In the genomic region with DNA sequence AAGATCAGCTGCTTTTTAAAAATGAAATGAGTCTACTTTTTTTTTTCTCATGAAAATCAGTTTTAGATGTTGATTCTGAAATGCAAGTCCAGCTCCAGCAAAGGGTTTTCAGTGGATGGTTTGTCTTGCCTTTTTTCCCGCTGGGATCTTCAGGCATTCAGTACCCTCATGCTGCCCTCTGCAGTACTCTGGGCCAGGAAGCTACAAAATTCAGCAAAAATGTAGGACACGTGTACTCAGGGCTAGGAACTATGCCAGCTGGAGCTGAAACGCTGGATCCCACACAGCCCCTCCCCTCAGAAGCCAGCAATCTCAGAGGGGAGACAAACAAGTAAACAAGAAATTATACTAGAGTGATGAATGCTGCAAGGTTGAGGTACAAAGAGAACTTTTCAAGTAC, we compare ENCODE assay signal across 13 cellular contexts.
DNase-seq lines count a peak whose midpoint lies in the region; ATAC-seq and TF ChIP-seq lines count a peak whose summit lies in the region.
"Had no signal": no experiment of that assay in that cellular context is flagged by ENCODE, and none has a peak within 500 bp of the region (broad histone marks: within the 10 kb centered on the region; RNA-seq: fewer than 3 reads in every experiment).

No MANE protein-coding gene starts in this region.

- H3K4me1 ChIP-seq in SK-N-SH (ENCODE audit: control insufficient read depth in 1 of 2, insufficient read depth in 2 of 2, low read depth in 1 of 2, low read length in 1 of 2), result peaks cover 0 to 4% of the 10 kb centered on the region in 2 experiments; a peak in 2 of 4 replicates
- H3K4me1 ChIP-seq: A549 had no signal

- ATAC-seq in GM21423 (IDR thresholded peaks at IDR 0.05; ENCODE audit: unreplicated experiment) (no peak), HG02884 (IDR thresholded peaks at IDR 0.05; ENCODE audit: unreplicated experiment) (no peak)
- ATAC-seq: Right ventricle myocardium inferior had no signal

- no peaks in the 10 kb centered on the region for H3K79me2 ChIP-seq in SK-N-SH (ENCODE audit: insufficient read depth)

- H3K4me2 ChIP-seq in SK-N-SH, result no peak overlapping the region

- no peak overlapping the region for H3K9ac ChIP-seq in SK-N-SH

- H3K9me2 ChIP-seq in SK-N-SH, result no peaks in the 10 kb centered on the region

- H4K20me1 ChIP-seq in SK-N-SH (ENCODE audit: insufficient read depth), result no peaks in the 10 kb centered on the region

- DNase-seq in NCI-H2227 treated with DMSO at 0.1 percent for 48 hours (lab: John Stamatoyannopoulos, UW) (peak; percentile 16), NCI-H2227 (lab: John Stamatoyannopoulos, UW; ENCODE audit: unreplicated experiment) (no peak), SK-N-SH (peak; percentile 37), globus pallidus (ENCODE audit: low spot score) (peak; percentile 38), stromal cell of bone marrow (ENCODE audit: low read depth) (peak; percentile 23)
- no peak for DNase-seq in effector CD4-positive, alpha-beta T cell
- DNase-seq: activated CD4-positive, CD25-positive, alpha-beta regulatory T cell; NCI-H187 treated with DMSO at 0.1 percent for 48 hours had no signal

- 34% methylated on average over 3 of the region's 3 CpGs for WGBS in SK-N-SH (ENCODE audit: low lambda C conversion rate)

- CTCF ChIA-PET in SK-N-SH (lab: Yijun Ruan, JAX), result interaction anchor here (0.6 to 2.1 kb wide), 7 partner anchors 10 to 472 kb away, joined by 3 to 12 read pairs (median 4); partner anchors contain the start of gene LYPD6B

- no peaks in the 10 kb centered on the region for H3F3A ChIP-seq in SK-N-SH (replicated peaks; ENCODE audit: insufficient read depth)

- no peak overlapping the region for H3K4me3 ChIP-seq in SK-N-SH (ENCODE audit: low read depth in 2 of 2, low read length in 1 of 2)
- H3K4me3 ChIP-seq: A549 had no signal

- TF ChIP-seq CTCF in SK-N-SH (IDR thresholded peaks at IDR 0.05), result peak; percentile 33

- H3K36me3 ChIP-seq in SK-N-SH (replicated peaks in 1 of 2; ENCODE audit: control insufficient read depth in 1 of 2, insufficient read depth in 2 of 2, low read length in 1 of 2), result no peaks in the 10 kb centered on the region

- POLR2A ChIA-PET in SK-N-SH (lab: Yijun Ruan, JAX), result interaction anchor here (1.2 kb wide), 1 partner anchor 160 kb away, joined by 5 read pairs; no protein-coding TSS in a partner anchor

- H3K27me3 ChIP-seq in SK-N-SH (ENCODE audit: insufficient read depth), result no peaks in the 10 kb centered on the region

- no peaks in the 10 kb centered on the region for H3K9me3 ChIP-seq in SK-N-SH
- H3K9me3 ChIP-seq: A549 had no signal

- peak; percentile 74 for TF ChIP-seq RAD21 in SK-N-SH (IDR thresholded peaks at IDR 0.05; ENCODE audit: low read length)

- H2AFZ ChIP-seq in SK-N-SH (ENCODE audit: low read depth), result no peak overlapping the region

- no peak for TF ChIP-seq EP300 in SK-N-SH (IDR thresholded peaks at IDR 0.05; ENCODE audit: borderline replicate concordance in 1 of 2, low read depth in 1 of 2, low read length in 1 of 2)

- no peak overlapping the region for H3K27ac ChIP-seq in SK-N-SH (ENCODE audit: low read depth in 2 of 2, low read length in 1 of 2)
- H3K27ac ChIP-seq: A549, coronary artery had no signal

TF ChIP-seq in SK-N-SH, 30 proteins besides CTCF, POLR2A, EP300 and RAD21:
- TF ChIP-seq GATA2 (CRISPR knock-in tag; IDR thresholded peaks at IDR 0.05), result no peak
- TF ChIP-seq ZBTB33 (IDR thresholded peaks at IDR 0.05; ENCODE audit: borderline replicate concordance, low read depth), result no peak
- TF ChIP-seq, protein P1, sequence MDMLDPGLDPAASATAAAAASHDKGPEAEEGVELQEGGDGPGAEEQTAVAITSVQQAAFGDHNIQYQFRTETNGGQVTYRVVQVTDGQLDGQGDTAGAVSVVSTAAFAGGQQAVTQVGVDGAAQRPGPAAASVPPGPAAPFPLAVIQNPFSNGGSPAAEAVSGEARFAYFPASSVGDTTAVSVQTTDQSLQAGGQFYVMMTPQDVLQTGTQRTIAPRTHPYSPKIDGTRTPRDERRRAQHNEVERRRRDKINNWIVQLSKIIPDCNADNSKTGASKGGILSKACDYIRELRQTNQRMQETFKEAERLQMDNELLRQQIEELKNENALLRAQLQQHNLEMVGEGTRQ (IDR thresholded peaks at IDR 0.05; ENCODE audit: borderline replicate concordance, low read depth, low read length), result no peak
- no peak for TF ChIP-seq RFX5 (IDR thresholded peaks at IDR 0.05; ENCODE audit: low read length)
- TF ChIP-seq SMC3 (IDR thresholded peaks at IDR 0.05; ENCODE audit: low read depth, low read length), result peak; percentile 44; the same call in 1 of the 2 replicates

Comparison
In these comparisons a context has a peak if more than half of its experiments do, and no peak if none do; other contexts are left out.
1. DNase-seq: peak in NCI-H2227 treated with DMSO at 0.1 percent for 48 hours (single experiment), SK-N-SH (single experiment), globus pallidus (single experiment) and stromal cell of bone marrow (single experiment); none in NCI-H2227 (single experiment) and effector CD4-positive, alpha-beta T cell (single experiment).